Comparison of ENCODE assay signal across 9 cellular contexts in the genomic region with DNA sequence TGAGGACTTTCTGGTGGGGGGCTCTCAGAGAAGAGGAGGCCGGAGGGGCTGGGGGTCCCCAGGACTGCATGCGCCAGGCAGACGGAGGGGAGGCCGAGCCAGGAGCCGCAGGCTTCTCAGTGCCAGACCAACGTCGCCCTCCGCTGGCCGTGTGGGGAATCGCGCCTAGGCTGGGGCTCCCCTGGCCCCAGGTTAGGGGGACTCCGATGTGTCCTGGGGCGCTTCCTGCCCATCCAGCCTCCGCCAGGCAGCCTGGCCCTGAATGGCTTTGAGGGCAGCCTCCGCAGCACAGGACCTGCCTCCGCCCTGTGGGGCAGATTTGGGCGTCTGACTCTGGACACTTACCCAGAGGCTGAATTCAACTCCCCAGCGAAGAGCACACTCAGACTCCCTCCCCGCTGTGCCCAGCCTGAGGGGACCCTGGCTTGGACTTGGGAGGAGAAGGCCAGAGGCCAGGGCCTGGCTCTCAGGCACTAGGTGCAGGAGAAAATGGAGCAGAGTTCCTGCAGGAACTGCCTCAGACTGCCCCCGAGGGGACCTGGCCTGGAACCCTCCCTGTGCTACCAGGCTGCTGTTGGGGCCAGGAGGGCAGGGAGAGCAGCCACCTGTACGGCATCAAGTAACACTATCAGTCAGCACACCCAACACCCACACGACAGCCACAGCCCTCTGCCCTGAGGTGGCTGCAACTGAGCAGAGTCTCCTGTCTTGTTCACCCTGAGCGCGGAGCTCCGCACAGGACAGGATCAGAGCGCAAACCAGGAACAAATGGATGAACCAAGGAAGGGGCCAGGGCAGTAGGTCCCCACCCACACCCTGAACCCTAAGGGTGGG. TPM values are rescaled to one million over a fixed set of nuclear protein-coding genes. Genes with fewer than 3 reads are reported as not detected.
DNase-seq lines count a peak whose midpoint lies in the region; ATAC-seq and TF ChIP-seq lines count a peak whose summit lies in the region.
"Had no signal": no experiment of that assay in that cellular context is flagged by ENCODE, and none has a peak within 500 bp of the region (broad histone marks: within the 10 kb centered on the region; RNA-seq: fewer than 3 reads in every experiment).

No MANE protein-coding gene starts in this region.

- H3K4me1 ChIP-seq in endodermal cell (ENCODE audit: control insufficient read depth, insufficient read depth, low read length), result no peaks in the 10 kb centered on the region

- no peaks in the 10 kb centered on the region for H3K9me3 ChIP-seq in endodermal cell (ENCODE audit: control insufficient read depth, low read length)

- no peaks in the 10 kb centered on the region for H3K4me1 Mint-ChIP-seq in activated naive CD4-positive, alpha-beta T cell treated with anti-CD3 and anti-CD28 coated beads, Interleukin-2, amount 10 ng/mL, durations not matched to agents 7 days and 5 days
- H3K4me1 Mint-ChIP-seq in endodermal cell, result no peaks in the 10 kb centered on the region
- H3K4me1 Mint-ChIP-seq: memory B cell had no signal

- DNase-seq in activated naive CD4-positive, alpha-beta T cell treated with anti-CD3 and anti-CD28 coated beads, Interleukin-2, amount 10 ng/mL, durations not matched to agents 7 days and 5 days, result peak; percentile 54
- no peak for DNase-seq in activated naive CD4-positive, alpha-beta T cell treated with Interleukin-2 at 50 U/mL for 16 hours
- DNase-seq in NCI-H460 (ENCODE audit: extremely low read depth, low read depth), result peak; percentile 30
- peak; percentile 59 for DNase-seq in endodermal cell
- peak; percentile 54 for DNase-seq in stimulated activated naive CD8-positive, alpha-beta T cell treated with anti-CD3 and anti-CD28 coated beads, Interleukin-15, Interleukin-2, amounts not matched to agents 100 U/mL and 50 U/mL, for 24 hours
- no peak for DNase-seq in effector CD8-positive, alpha-beta T cell (lab: John Stamatoyannopoulos, UW)
- DNase-seq in NCI-H1694 (lab: John Stamatoyannopoulos, UW), result no peak
- no peak for DNase-seq in omental fat pad (ENCODE audit: low spot score)

- H3K9ac ChIP-seq in endodermal cell (ENCODE audit: extremely low read depth, low read length, poor library complexity, severe bottlenecking), result no peak overlapping the region

- H3K4me3 Mint-ChIP-seq in activated naive CD4-positive, alpha-beta T cell treated with anti-CD3 and anti-CD28 coated beads, Interleukin-2, amount 10 ng/mL, durations not matched to agents 7 days and 5 days, result no peak overlapping the region
- no peak overlapping the region for H3K4me3 Mint-ChIP-seq in endodermal cell
- H3K4me3 Mint-ChIP-seq: memory B cell had no signal

- CTCF ChIA-PET in activated naive CD4-positive, alpha-beta T cell treated with anti-CD3 and anti-CD28 coated beads, Interleukin-2, amount 10 ng/mL, durations not matched to agents 7 days and 5 days (lab: Charles Lee), result interaction anchor here (1.7 kb wide), 1 partner anchor 10 kb away, joined by 9 read pairs; no protein-coding TSS in a partner anchor

- H3K27ac Mint-ChIP-seq in activated naive CD4-positive, alpha-beta T cell treated with anti-CD3 and anti-CD28 coated beads, Interleukin-2, amount 10 ng/mL, durations not matched to agents 7 days and 5 days, result no peak overlapping the region
- H3K27ac Mint-ChIP-seq in endodermal cell, result no peak overlapping the region
- H3K27ac Mint-ChIP-seq: memory B cell had no signal

- H3K27ac ChIP-seq in endodermal cell (ENCODE audit: low read depth, low read length), result no peak overlapping the region

- no peaks in the 10 kb centered on the region for H3K36me3 ChIP-seq in endodermal cell (ENCODE audit: control insufficient read depth, insufficient read depth, low read length)

- peaks cover 24% of the 10 kb centered on the region for H3K27me3 ChIP-seq in endodermal cell (ENCODE audit: control insufficient read depth, insufficient read depth, low read length, poor library complexity, severe bottlenecking)

- peaks cover 56% of the 10 kb centered on the region for H3K27me3 Mint-ChIP-seq in activated naive CD4-positive, alpha-beta T cell treated with anti-CD3 and anti-CD28 coated beads, Interleukin-2, amount 10 ng/mL, durations not matched to agents 7 days and 5 days
- H3K27me3 Mint-ChIP-seq in endodermal cell (ENCODE audit: insufficient read depth), result peaks cover 36% of the 10 kb centered on the region

- no peaks in the 10 kb centered on the region for H3K36me3 Mint-ChIP-seq in activated naive CD4-positive, alpha-beta T cell treated with anti-CD3 and anti-CD28 coated beads, Interleukin-2, amount 10 ng/mL, durations not matched to agents 7 days and 5 days
- H3K36me3 Mint-ChIP-seq in endodermal cell (ENCODE audit: low read depth), result no peaks in the 10 kb centered on the region
- H3K36me3 Mint-ChIP-seq: memory B cell had no signal

- WGBS in endodermal cell (ENCODE audit: insufficient coverage in 1 of 2, insufficient read length in 1 of 2), 2 experiments, result 48 to 61% methylated on average over 13 to 26 of the region's 26 CpGs

- ATAC-seq in stimulated activated naive CD8-positive, alpha-beta T cell treated with anti-CD3 and anti-CD28 coated beads, Interleukin-15, Interleukin-2, amounts not matched to agents 100 U/mL and 50 U/mL, for 24 hours, result no peak
- no peak for ATAC-seq in omental fat pad (ENCODE audit: low FRiP score)

- no peaks in the 10 kb centered on the region for H3K9me3 Mint-ChIP-seq in activated naive CD4-positive, alpha-beta T cell treated with anti-CD3 and anti-CD28 coated beads, Interleukin-2, amount 10 ng/mL, durations not matched to agents 7 days and 5 days
- H3K9me3 Mint-ChIP-seq in endodermal cell, result peaks cover 3% of the 10 kb centered on the region
- H3K9me3 Mint-ChIP-seq: memory B cell had no signal

- TF ChIP-seq CTCF in endodermal cell (conservative IDR thresholded peaks at IDR 0.05) (peak; percentile 81), omental fat pad (IDR thresholded peaks at IDR 0.05) (no peak)

- no peak overlapping the region for H3K4me3 ChIP-seq in endodermal cell (ENCODE audit: low read length)

RNA-seq across cellular contexts. Expression of gene TEKT4, which starts 0.6 kb away (rescaled TPM):
- not detected in 2 replicates for total RNA-seq in NCI-H460 (2014; rRNA removed; shearing (Covaris generic))
- polyA plus RNA-seq in NCI-H460 (2014; cell fraction: nucleus; rRNA removed), result not detected in 2 replicates
- not detected for total RNA-seq in endodermal cell
- polyA plus RNA-seq in endodermal cell (2013, experiment 1 of 2), result not detected
- polyA plus RNA-seq in endodermal cell (2013, experiment 2 of 2), result not detected
- total RNA-seq in omental fat pad, result not detected

Comparison
In these comparisons a context has a peak if more than half of its experiments do, and no peak if none do; other contexts are left out.
1. DNase-seq: peak in activated naive CD4-positive, alpha-beta T cell treated with anti-CD3 and anti-CD28 coated beads, Interleukin-2, amount 10 ng/mL, durations not matched to agents 7 days and 5 days (single experiment), NCI-H460 (single experiment), endodermal cell (single experiment) and stimulated activated naive CD8-positive, alpha-beta T cell treated with anti-CD3 and anti-CD28 coated beads, Interleukin-15, Interleukin-2, amounts not matched to agents 100 U/mL and 50 U/mL, for 24 hours (single experiment); none in activated naive CD4-positive, alpha-beta T cell treated with Interleukin-2 at 50 U/mL for 16 hours (single experiment), effector CD8-positive, alpha-beta T cell (single experiment), NCI-H1694 (single experiment) and omental fat pad (single experiment).